21 cellular contexts compared by ENCODE assay signal in genomic region chr6:1885576-1886003, GRCh38.
A peak's percentile ranks its signal among the peaks of the same experiment; 100 is the strongest.
DNase-seq lines count a peak whose midpoint lies in the region; ATAC-seq, FAIRE-seq and TF ChIP-seq lines count a peak whose summit lies in the region.
"Had no signal": no experiment of that assay in that cellular context is flagged by ENCODE, and none has a peak within 500 bp of the region (broad histone marks: within the 10 kb centered on the region; RNA-seq: fewer than 3 reads in every experiment).

No MANE protein-coding gene starts in this region.

- peak; percentile 70 for ATAC-seq in omental fat pad (ENCODE audit: low FRiP score)
- no peak for ATAC-seq in HG03439 (IDR thresholded peaks at IDR 0.05; ENCODE audit: unreplicated experiment)
- ATAC-seq: activated CD8-positive, alpha-beta memory T cell treated with anti-CD3 and anti-CD28 coated beads, Interleukin-2, amount 10 ng/mL, durations not matched to agents 7 days and 5 days; left lobe of liver had no signal

- H3K4me3 Mint-ChIP-seq in activated naive CD4-positive, alpha-beta T cell treated with anti-CD3 and anti-CD28 coated beads, Interleukin-2, amount 10 ng/mL, durations not matched to agents 7 days and 5 days = no peak overlapping the region
- H3K4me3 Mint-ChIP-seq: activated CD8-positive, alpha-beta memory T cell treated with anti-CD3 and anti-CD28 coated beads, Interleukin-2, amount 10 ng/mL, durations not matched to agents 7 days and 5 days; H9 had no signal

- no peaks in the 10 kb centered on the region for H3K36me3 Mint-ChIP-seq in activated naive CD4-positive, alpha-beta T cell treated with anti-CD3 and anti-CD28 coated beads, Interleukin-2, amount 10 ng/mL, durations not matched to agents 7 days and 5 days

- CTCF ChIA-PET in activated naive CD4-positive, alpha-beta T cell treated with anti-CD3 and anti-CD28 coated beads, Interleukin-2, amount 10 ng/mL, durations not matched to agents 7 days and 5 days (lab: Charles Lee) = no interaction called here

- no peak for TF ChIP-seq CTCF in omental fat pad (IDR thresholded peaks at IDR 0.05)

- peak overlapping the region; percentile 49 for H3K27ac Mint-ChIP-seq in activated naive CD4-positive, alpha-beta T cell treated with anti-CD3 and anti-CD28 coated beads, Interleukin-2, amount 10 ng/mL, durations not matched to agents 7 days and 5 days
- H3K27ac Mint-ChIP-seq: activated CD8-positive, alpha-beta memory T cell treated with anti-CD3 and anti-CD28 coated beads, Interleukin-2, amount 10 ng/mL, durations not matched to agents 7 days and 5 days; H9 had no signal

- TF ChIP-seq POLR2A in GM12891 (IDR thresholded peaks at IDR 0.05; ENCODE audit: low read depth, low read length) = no peak

- H3K27me3 Mint-ChIP-seq in activated naive CD4-positive, alpha-beta T cell treated with anti-CD3 and anti-CD28 coated beads, Interleukin-2, amount 10 ng/mL, durations not matched to agents 7 days and 5 days = no peaks in the 10 kb centered on the region
- H3K27me3 Mint-ChIP-seq: activated CD8-positive, alpha-beta memory T cell treated with anti-CD3 and anti-CD28 coated beads, Interleukin-2, amount 10 ng/mL, durations not matched to agents 7 days and 5 days had no signal

- no peak for DNase-seq in activated naive CD4-positive, alpha-beta T cell treated with anti-CD3 and anti-CD28 coated beads, Interleukin-2, amount 10 ng/mL, durations not matched to agents 7 days and 5 days
- no peak for DNase-seq in activated naive CD4-positive, alpha-beta T cell treated with Interleukin-2 at 50 U/mL for 16 hours
- peak; percentile 71 for DNase-seq in foreskin melanocyte
- no peak for DNase-seq in omental fat pad (ENCODE audit: low spot score)
- no peak for DNase-seq in activated CD8-positive, alpha-beta memory T cell treated with anti-CD3 and anti-CD28 coated beads for 24 hours
- no peak for DNase-seq in NCI-H226
- no peak for DNase-seq in GM12891 (ENCODE audit: insufficient read length, low spot score)
- DNase-seq: activated CD8-positive, alpha-beta memory T cell treated with anti-CD3 and anti-CD28 coated beads, Interleukin-2, amount 10 ng/mL, durations not matched to agents 7 days and 5 days; Caco-2; caudate nucleus; effector CD4-positive, alpha-beta T cell; H9; Karpas-422; midbrain; NCI-H1048; NCI-H1930; NCI-H510A; SW 1271; uterus had no signal

- no peaks in the 10 kb centered on the region for H3K9me3 Mint-ChIP-seq in activated naive CD4-positive, alpha-beta T cell treated with anti-CD3 and anti-CD28 coated beads, Interleukin-2, amount 10 ng/mL, durations not matched to agents 7 days and 5 days
- H3K9me3 Mint-ChIP-seq: H9 had no signal

- no peaks in the 10 kb centered on the region for H3K4me1 Mint-ChIP-seq in activated naive CD4-positive, alpha-beta T cell treated with anti-CD3 and anti-CD28 coated beads, Interleukin-2, amount 10 ng/mL, durations not matched to agents 7 days and 5 days
- H3K4me1 Mint-ChIP-seq: activated CD8-positive, alpha-beta memory T cell treated with anti-CD3 and anti-CD28 coated beads, Interleukin-2, amount 10 ng/mL, durations not matched to agents 7 days and 5 days had no signal

- FAIRE-seq in GM12891 (lab: Jason Lieb, UNC) = no peak

TF ChIP-seq in GM12891, 5 proteins besides CTCF, POLR2A, EP300 and RAD21:
- TF ChIP-seq PAX5 (IDR thresholded peaks at IDR 0.05; ENCODE audit: insufficient read depth, low read length, severe bottlenecking) (no peak), TAF1 (IDR thresholded peaks at IDR 0.05; ENCODE audit: low read depth, low read length) (no peak), POU2F2 (IDR thresholded peaks at IDR 0.05; ENCODE audit: low read depth, low read length) (no peak), POLR2AphosphoS5 (IDR thresholded peaks at IDR 0.05; ENCODE audit: low read depth, low read length) (no peak), SPI1 (IDR thresholded peaks at IDR 0.05; ENCODE audit: low read depth, low read length) (no peak)
